Comparison of ENCODE assay signal across 11 cellular contexts in genomic region chr19:1063909-1064660, GRCh38. TPM values are rescaled to one million over a fixed set of nuclear protein-coding genes. Genes with fewer than 3 reads are reported as not detected.
DNase-seq lines count a peak whose midpoint lies in the region; ATAC-seq, FAIRE-seq and TF ChIP-seq lines count a peak whose summit lies in the region.
"Had no signal": no experiment of that assay in that cellular context is flagged by ENCODE, and none has a peak within 500 bp of the region (broad histone marks: within the 10 kb centered on the region; RNA-seq: fewer than 3 reads in every experiment).

No MANE protein-coding gene starts in this region.

- peak; percentile 83 to 86 for DNase-seq in Caco-2
- peak in 3 of 4 experiments; percentile 30 to 42 (median 41) for DNase-seq in K562 (ENCODE audit: extremely low read depth in 1 of 4, low spot score in 3 of 4)
- peak in 1 of 9 donors; percentile 28 for DNase-seq in naive thymus-derived CD4-positive, alpha-beta T cell
- no peak for DNase-seq in stimulated activated CD4-positive, alpha-beta T cell treated with anti-CD3 and anti-CD28 coated beads, Interleukin-2, amount 100 ng/mL, for 24 hours
- DNase-seq in inferior parietal cortex (ENCODE audit: extremely low spot score): no peak
- no peak for DNase-seq in sigmoid colon
- DNase-seq: NCI-H510A, SJCRH30, WERI-Rb-1 had no signal

- no peak for TF ChIP-seq EP300 in K562 (IDR thresholded peaks at IDR 0.05; ENCODE audit: low read length)
- no peak for TF ChIP-seq EP300 in sigmoid colon (IDR thresholded peaks at IDR 0.05)

- in situ Hi-C loops in K562 (cut with MboI): no loop called here

- H3K4me3 Mint-ChIP-seq in Caco-2 (ENCODE audit: unreplicated experiment): peak overlapping the region; percentile 84
- peak overlapping the region in 3 of 10 donors; percentile 13 to 81 (median 37) for H3K4me3 Mint-ChIP-seq in naive thymus-derived CD4-positive, alpha-beta T cell

- H3K9me3 ChIP-seq in Caco-2: no peaks in the 10 kb centered on the region
- no peaks in the 10 kb centered on the region for H3K9me3 ChIP-seq in HUES6 (ENCODE audit: control insufficient read depth, insufficient read depth, low read depth, low read length)
- H3K9me3 ChIP-seq in K562 (replicated peaks; ENCODE audit: control insufficient read depth, insufficient read depth, low read depth, low read length): no peaks in the 10 kb centered on the region
- H3K9me3 ChIP-seq in naive thymus-derived CD4-positive, alpha-beta T cell (ENCODE audit: control insufficient read depth in 2 of 3, low read length in 3 of 3): no peaks in the 10 kb centered on the region
- H3K9me3 ChIP-seq in sigmoid colon: peaks cover 0 to 6% (median 0%) of the 10 kb centered on the region in 4 donors
- H3K9me3 ChIP-seq: MG63 had no signal

- no peaks in the 10 kb centered on the region for H3K9me3 Mint-ChIP-seq in Caco-2 (ENCODE audit: unreplicated experiment)
- H3K9me3 Mint-ChIP-seq in naive thymus-derived CD4-positive, alpha-beta T cell: peaks cover 0 to 4% (median 0%) of the 10 kb centered on the region in 11 donors

- no peaks in the 10 kb centered on the region for H3K9me1 ChIP-seq in K562 (ENCODE audit: control insufficient read depth, insufficient read depth, low read length)

- no peaks in the 10 kb centered on the region for H3K27me3 ChIP-seq in Caco-2 (replicated peaks; ENCODE audit: control insufficient read depth, insufficient read depth, low read length)
- H3K27me3 ChIP-seq in HUES6 (ENCODE audit: control insufficient read depth, insufficient read depth, low read length): peaks cover 28% of the 10 kb centered on the region
- no peaks in the 10 kb centered on the region for H3K27me3 ChIP-seq in K562 (ENCODE audit: control insufficient read depth in 2 of 2, insufficient read depth in 2 of 2, low read length in 2 of 2)
- no peaks in the 10 kb centered on the region for H3K27me3 ChIP-seq in naive thymus-derived CD4-positive, alpha-beta T cell (ENCODE audit: control insufficient read depth in 2 of 2, insufficient read depth in 2 of 2, low read length in 2 of 2)
- H3K27me3 ChIP-seq in sigmoid colon: peaks cover 30 to 57% (median 40%) of the 10 kb centered on the region in 3 donors
- H3K27me3 ChIP-seq: MG63 had no signal

- H3K36me3 ChIP-seq in Caco-2 (ENCODE audit: control insufficient read depth, insufficient read depth, low read length) (no peaks in the 10 kb centered on the region), HUES6 (ENCODE audit: control insufficient read depth, insufficient read depth, low read length) (no peaks in the 10 kb centered on the region), K562 (ENCODE audit: control insufficient read depth, insufficient read depth, low read length) (peaks cover 24% of the 10 kb centered on the region), sigmoid colon (no peaks in the 10 kb centered on the region)
- H3K36me3 ChIP-seq in naive thymus-derived CD4-positive, alpha-beta T cell (ENCODE audit: control insufficient read depth in 2 of 3, insufficient read depth in 3 of 3, low read length in 3 of 3): peaks cover 0 to 25% (median 0%) of the 10 kb centered on the region in 3 experiments
- H3K36me3 ChIP-seq: MG63, SJCRH30 had no signal

- H3K79me2 ChIP-seq in K562 (ENCODE audit: control insufficient read depth, insufficient read depth, low read length): no peaks in the 10 kb centered on the region

- H3K27ac Mint-ChIP-seq in Caco-2 (ENCODE audit: unreplicated experiment): peak overlapping the region; percentile 77
- peak overlapping the region in 5 of 9 donors; percentile 8 to 78 (median 45) for H3K27ac Mint-ChIP-seq in naive thymus-derived CD4-positive, alpha-beta T cell

- no peak overlapping the region for H2AFZ ChIP-seq in K562 (ENCODE audit: low read depth, low read length)

- TF ChIP-seq CTCF in Caco-2 (IDR thresholded peaks at IDR 0.05; ENCODE audit: insufficient read depth in 1 of 2, low read depth in 1 of 2, low read length in 1 of 2, severe bottlenecking in 1 of 2, unreplicated experiment in 1 of 2) (no peak), K562 (IDR thresholded peaks at IDR 0.05 in 2 of 3, conservative IDR thresholded peaks at IDR 0.05 in 1 of 3; ENCODE audit: insufficient read depth in 2 of 3, low read depth in 1 of 3, low read length in 3 of 3) (no peak), sigmoid colon (IDR thresholded peaks at IDR 0.05) (no peak)

- no peak; the same call in 1 of the 2 replicates for TF ChIP-seq POLR2A in K562 (conservative IDR thresholded peaks at IDR 0.05)
- no peak for TF ChIP-seq POLR2A in sigmoid colon (IDR thresholded peaks at IDR 0.05)

- H3K4me1 Mint-ChIP-seq in Caco-2 (ENCODE audit: low read depth, unreplicated experiment): no peaks in the 10 kb centered on the region
- H3K4me1 Mint-ChIP-seq in naive thymus-derived CD4-positive, alpha-beta T cell: peaks cover 15 to 34% (median 29%) of the 10 kb centered on the region in 7 donors

- no peak for TF ChIP-seq RAD21 in K562 (CRISPR knock-in tag; conservative IDR thresholded peaks at IDR 0.05 in 1 of 2, IDR thresholded peaks at IDR 0.05 in 1 of 2)

- H3K27ac ChIP-seq in HUES6 (ENCODE audit: low read depth, low read length) (no peak overlapping the region), K562 (ENCODE audit: extremely low read depth, low read depth, low read length) (no peak overlapping the region), sigmoid colon (no peak overlapping the region)
- no peak overlapping the region for H3K27ac ChIP-seq in naive thymus-derived CD4-positive, alpha-beta T cell (ENCODE audit: low read depth, low read length)
- H3K27ac ChIP-seq: SJCRH30, WERI-Rb-1 had no signal

- no TSS peak for BruUV-seq in Caco-2 (replicated peaks; lab: Mats Ljungman, UMichigan)
- no TSS peak for BruUV-seq in K562 (replicated peaks; lab: Mats Ljungman, UMichigan)

- intact Hi-C loops in Caco-2 (cut with micrococcal nuclease; ENCODE audit: unreplicated experiment) (loop anchor here (1.0 to 2.0 kb wide), 2 partner anchors 23 to 39 kb away; partner anchors contain the start of gene GPX4), K562 (cut with micrococcal nuclease) (no loop called here), sigmoid colon (cut with DNase I) (no loop called here)
- intact Hi-C loops in naive thymus-derived CD4-positive, alpha-beta T cell (cut with micrococcal nuclease): loop anchor here in 1 of 2 donors (2.0 kb wide), 1 partner anchor 191 kb away; no protein-coding TSS in a partner anchor

- H3K9ac ChIP-seq in HUES6 (ENCODE audit: low read length) (peak overlapping the region; percentile 26), K562 (ENCODE audit: insufficient read depth in 1 of 2, low read depth in 2 of 2, low read length in 2 of 2) (no peak overlapping the region; a peak in 1 of 4 replicates)

- WGBS in K562 (ENCODE audit: insufficient coverage, low coverage, missing lambda C conversion rate): 93% methylated on average over 33 of the region's 37 CpGs
- WGBS in sigmoid colon, 2 donors: 77% methylated on average over 37 of the region's 37 CpGs

- ATAC-seq in K562: peak; percentile 28; the same call in 2 of the 3 replicates
- ATAC-seq in naive thymus-derived CD4-positive, alpha-beta T cell: no peak

- CTCF ChIA-PET in Caco-2 (lab: Charles Lee): interaction anchor here (0.6 to 2.6 kb wide), 8 partner anchors 11 to 199 kb away, joined by 3 to 9 read pairs (median 5); partner anchors contain the start of genes ABCA7, CNN2 and RNU6-2
- CTCF ChIA-PET in K562 (lab: Yijun Ruan, JAX; ENCODE audit: low intra/inter-chr PET ratio): no interaction called here
- CTCF ChIA-PET in naive thymus-derived CD4-positive, alpha-beta T cell (lab: Charles Lee): interaction anchor here (0.9 to 5.7 kb wide), 13 partner anchors 8 to 67 kb away, joined by 3 to 68 read pairs (median 4); partner anchors contain the start of genes POLR2E and RNU6-2

- H3K36me3 Mint-ChIP-seq in Caco-2 (ENCODE audit: insufficient read depth, unreplicated experiment): peaks cover 51% of the 10 kb centered on the region
- peaks cover 5 to 18% (median 7%) of the 10 kb centered on the region in 5 donors for H3K36me3 Mint-ChIP-seq in naive thymus-derived CD4-positive, alpha-beta T cell

- H3K4me2 ChIP-seq in K562 (ENCODE audit: insufficient read depth, low read length): 0 out of 2 replicates have a peak overlapping the region, but pooled peaks have one; percentile 1

- no peaks in the 10 kb centered on the region for H4K20me1 ChIP-seq in K562 (replicated peaks; ENCODE audit: control insufficient read depth, insufficient read depth, low read length)

- POLR2A ChIA-PET in Caco-2 (lab: Charles Lee) (interaction anchor here (0.6 to 3.3 kb wide), 12 partner anchors 12 to 211 kb away, joined by 3 to 33 read pairs (median 6); partner anchors contain the start of genes ABCA7, CIRBP, CNN2 and GPX4), K562 (lab: Yijun Ruan, JAX) (interaction anchor here (1.3 kb wide), 1 partner anchor 11 kb away, joined by 5 read pairs; no protein-coding TSS in a partner anchor)
- POLR2A ChIA-PET in naive thymus-derived CD4-positive, alpha-beta T cell (lab: Charles Lee): interaction anchor here (0.7 to 37.6 kb wide), 9 partner anchors 8 to 175 kb away, joined by 3 to 2022 read pairs (median 4); partner anchors contain the start of genes ABCA7, CNN2, GPX4 and POLR2E

- FAIRE-seq in K562 (lab: Jason Lieb, UNC): no peak

- no peaks in the 10 kb centered on the region for H3K27me3 Mint-ChIP-seq in Caco-2 (ENCODE audit: insufficient read depth, unreplicated experiment)
- H3K27me3 Mint-ChIP-seq in naive thymus-derived CD4-positive, alpha-beta T cell: no peaks in the 10 kb centered on the region

- peak overlapping the region; percentile 61 for H3K4me3 ChIP-seq in Caco-2 (ENCODE audit: low read depth, low read length)
- H3K4me3 ChIP-seq in HUES6 (ENCODE audit: low read depth, low read length): peak overlapping the region; percentile 57
- H3K4me3 ChIP-seq in K562: no peak overlapping the region
- no peak overlapping the region for H3K4me3 ChIP-seq in naive thymus-derived CD4-positive, alpha-beta T cell (ENCODE audit: low read length)
- H3K4me3 ChIP-seq in sigmoid colon: no peak overlapping the region
- H3K4me3 ChIP-seq: MG63, SJCRH30 had no signal

- H3K4me1 ChIP-seq in Caco-2: peaks cover 15% of the 10 kb centered on the region
- peaks cover 35% of the 10 kb centered on the region for H3K4me1 ChIP-seq in HUES6 (ENCODE audit: control insufficient read depth, insufficient read depth, low read length)
- H3K4me1 ChIP-seq in K562 (replicated peaks in 1 of 2; ENCODE audit: control insufficient read depth in 2 of 2, insufficient read depth in 2 of 2, low read length in 2 of 2): peaks cover 9 to 74% of the 10 kb centered on the region in 2 experiments
- H3K4me1 ChIP-seq in naive thymus-derived CD4-positive, alpha-beta T cell (ENCODE audit: control insufficient read depth in 2 of 2, insufficient read depth in 2 of 2, low read length in 2 of 2): peaks cover 26 to 32% of the 10 kb centered on the region in 2 donors
- peaks cover 0 to 36% (median 26%) of the 10 kb centered on the region in 4 donors for H3K4me1 ChIP-seq in sigmoid colon

RNA-seq across cellular contexts. Expression of gene ARHGAP45, which starts 2.9 kb away (rescaled TPM):
- 38.6 and 43.3 TPM in 2 replicates for total RNA-seq in Caco-2 (2022)
- total RNA-seq in K562 (2011; cell fraction: chromatin; rRNA removed; ENCODE audit: low replicate concordance): 25.6 and 81.0 TPM in 2 replicates
- total RNA-seq in K562 (2011; cell fraction: nucleolus; rRNA removed): 39.0 and 49.5 TPM in 2 replicates
- 22.7 and 24.1 TPM in 2 replicates for total RNA-seq in K562 (2011; cell fraction: nucleoplasm; rRNA removed)
- 22.1 and 31.1 TPM in 2 replicates for total RNA-seq in K562 (2014; rRNA removed)
- total RNA-seq in K562 (2014; rRNA removed; fragmentation: Illumina TruSeq; extraction: Trizol): 1.0 and 1.8 TPM in 2 replicates
- total RNA-seq in K562 (2015; rRNA removed; fragmentation: Illumina TruSeq; extraction: Trizol): 4.2 and 6.0 TPM in 2 replicates
- total RNA-seq in K562 (2021): 18.0 and 19.9 TPM in 2 replicates
- 4.4 and 7.6 TPM in 2 replicates for polyA plus RNA-seq in K562 (2011; rRNA removed)
- polyA plus RNA-seq in K562 (2011; cell fraction: cytosol; rRNA removed): 5.6 and 12.6 TPM in 2 replicates
- 17.8 and 38.7 TPM in 2 replicates for polyA plus RNA-seq in K562 (2011; cell fraction: nucleus; rRNA removed)
- 15.0 and 15.2 TPM in 2 replicates for polyA plus RNA-seq in K562 (2012)
- 1.9 and 6.9 TPM in 2 replicates for polyA plus RNA-seq in K562 (2014; fragmentation: Illumina TruSeq; extraction: Trizol)
- polyA plus RNA-seq in K562 (2014; fragmentation: Nextera tagmentation; extraction: Ambion mirVana): under 1 TPM; 0.08 to 0.63 TPM
- polyA plus RNA-seq in K562 (2014; rRNA removed): 16.3 and 20.2 TPM in 2 replicates
- polyA minus RNA-seq in K562 (2011; rRNA and poly(A)+ RNA removed): 1.7 and 2.0 TPM in 2 replicates
- polyA minus RNA-seq in K562 (2011; cell fraction: cytosol; rRNA and poly(A)+ RNA removed): 6.2 and 8.5 TPM in 2 replicates
- 5.5 and 6.6 TPM in 2 replicates for polyA minus RNA-seq in K562 (2011; cell fraction: nucleus; rRNA and poly(A)+ RNA removed)
- total RNA-seq in naive thymus-derived CD4-positive, alpha-beta T cell: 1,000 to 10,000 TPM in 1 of 5 experiments, 100 to 1,000 TPM in 4; 467 to 1,030 (median 779) TPM
- 100 to 1,000 TPM; 305 to 880 TPM for polyA plus RNA-seq in naive thymus-derived CD4-positive, alpha-beta T cell
- 10 to 100 TPM; 12.8 to 21.6 (median 18.2) TPM for total RNA-seq in sigmoid colon
- 100 to 1,000 TPM in 1 of 3 donors, 10 to 100 TPM in 2; 38.6 to 103 (median 39.0) TPM for polyA plus RNA-seq in sigmoid colon

RNA-seq across cellular contexts. Expression of gene ABCA7, which starts 24.2 kb away (rescaled TPM):
- total RNA-seq in Caco-2 (2022) (43.5 and 45.9 TPM in 2 replicates), K562 (2014; rRNA removed) (31.4 and 45.4 TPM in 2 replicates), K562 (2014; rRNA removed; fragmentation: Illumina TruSeq; extraction: Trizol) (8.9 and 12.7 TPM in 2 replicates), K562 (2015; rRNA removed; fragmentation: Illumina TruSeq; extraction: Trizol) (19.1 and 22.8 TPM in 2 replicates), K562 (2021) (90.0 and 96.1 TPM in 2 replicates), sigmoid colon (10 to 100 TPM in 2 of 4 donors, 1 to 10 TPM in 2; 3.8 to 20.5 (median 10.9) TPM)
- total RNA-seq in K562 (2011; cell fraction: chromatin; rRNA removed; ENCODE audit: low replicate concordance): 266 and 789 TPM in 2 replicates
- 519 and 639 TPM in 2 replicates for total RNA-seq in K562 (2011; cell fraction: nucleolus; rRNA removed)
- 258 and 297 TPM in 2 replicates for total RNA-seq in K562 (2011; cell fraction: nucleoplasm; rRNA removed)
- polyA plus RNA-seq in K562 (2011; rRNA removed) (32.6 and 52.0 TPM in 2 replicates), K562 (2014; fragmentation: Illumina TruSeq; extraction: Trizol) (31.2 and 32.6 TPM in 2 replicates), K562 (2014; fragmentation: Nextera tagmentation; extraction: Ambion mirVana) (1 to 10 TPM; 2.3 to 3.0 TPM), K562 (2014; rRNA removed) (73.5 and 94.1 TPM in 2 replicates), sigmoid colon (10 to 100 TPM in 1 of 3 donors, 1 to 10 TPM in 2; 1.8 to 25.1 (median 9.9) TPM)
- 31.0 and 47.7 TPM in 2 replicates for polyA plus RNA-seq in K562 (2011; cell fraction: cytosol; rRNA removed)
- polyA plus RNA-seq in K562 (2011; cell fraction: nucleus; rRNA removed): 504 and 724 TPM in 2 replicates
- 65.1 and 67.9 TPM in 2 replicates for polyA plus RNA-seq in K562 (2012)
- polyA minus RNA-seq in K562 (2011; rRNA and poly(A)+ RNA removed): 13.1 and 14.8 TPM in 2 replicates
- 24.3 and 51.6 TPM in 2 replicates for polyA minus RNA-seq in K562 (2011; cell fraction: cytosol; rRNA and poly(A)+ RNA removed)
- polyA minus RNA-seq in K562 (2011; cell fraction: nucleus; rRNA and poly(A)+ RNA removed): 164 and 176 TPM in 2 replicates
- total RNA-seq in naive thymus-derived CD4-positive, alpha-beta T cell: 100 to 1,000 TPM in 4 of 5 experiments, 10 to 100 TPM in 1; 57.8 to 323 (median 155) TPM
- polyA plus RNA-seq in naive thymus-derived CD4-positive, alpha-beta T cell: 10 to 100 TPM in 1 of 2 donors, 1 to 10 TPM in 1; 6.6 to 25.5 TPM

RNA-seq across cellular contexts. Expression of gene POLR2E, which starts 31.1 kb away (rescaled TPM):
- total RNA-seq in Caco-2 (2022) (264 and 272 TPM in 2 replicates), K562 (2014; rRNA removed) (297 and 441 TPM in 2 replicates), K562 (2014; rRNA removed; fragmentation: Illumina TruSeq; extraction: Trizol) (40.2 and 78.0 TPM in 2 replicates), K562 (2015; rRNA removed; fragmentation: Illumina TruSeq; extraction: Trizol) (141 and 144 TPM in 2 replicates), K562 (2021) (328 and 351 TPM in 2 replicates), sigmoid colon (100 to 1,000 TPM in 2 of 4 donors, 10 to 100 TPM in 2; 82.0 to 203 (median 104) TPM)
- 38.2 and 129 TPM in 2 replicates for total RNA-seq in K562 (2011; cell fraction: chromatin; rRNA removed; ENCODE audit: low replicate concordance)
- total RNA-seq in K562 (2011; cell fraction: nucleolus; rRNA removed): 126 and 135 TPM in 2 replicates
- total RNA-seq in K562 (2011; cell fraction: nucleoplasm; rRNA removed): 74.1 and 78.7 TPM in 2 replicates
- polyA plus RNA-seq in K562 (2011; rRNA removed) (244 and 334 TPM in 2 replicates), K562 (2014; fragmentation: Illumina TruSeq; extraction: Trizol) (267 and 448 TPM in 2 replicates), K562 (2014; fragmentation: Nextera tagmentation; extraction: Ambion mirVana) (10 to 100 TPM in 1 of 2 experiments, 1 to 10 TPM in 1; 3.4 to 32.5 TPM), K562 (2014; rRNA removed) (413 and 438 TPM in 2 replicates), sigmoid colon (100 to 1,000 TPM; 124 to 175 (median 133) TPM)
- 305 and 616 TPM in 2 replicates for polyA plus RNA-seq in K562 (2011; cell fraction: cytosol; rRNA removed)
- 112 and 143 TPM in 2 replicates for polyA plus RNA-seq in K562 (2011; cell fraction: nucleus; rRNA removed)
- 291 and 445 TPM in 2 replicates for polyA plus RNA-seq in K562 (2012)
- 36.0 and 77.6 TPM in 2 replicates for polyA minus RNA-seq in K562 (2011; rRNA and poly(A)+ RNA removed)
- polyA minus RNA-seq in K562 (2011; cell fraction: cytosol; rRNA and poly(A)+ RNA removed): 127 and 173 TPM in 2 replicates
- polyA minus RNA-seq in K562 (2011; cell fraction: nucleus; rRNA and poly(A)+ RNA removed): 45.4 and 50.5 TPM in 2 replicates
- 100 to 1,000 TPM in 1 of 5 experiments, 10 to 100 TPM in 4; 75.3 to 157 (median 82.1) TPM for total RNA-seq in naive thymus-derived CD4-positive, alpha-beta T cell
- 100 to 1,000 TPM; 136 to 179 TPM for polyA plus RNA-seq in naive thymus-derived CD4-positive, alpha-beta T cell

RNA-seq across cellular contexts. Expression of gene CNN2, which starts 37.7 kb away (rescaled TPM):
- total RNA-seq in Caco-2 (2022) (194 and 221 TPM in 2 replicates), K562 (2014; rRNA removed) (82.3 and 124 TPM in 2 replicates), K562 (2014; rRNA removed; fragmentation: Illumina TruSeq; extraction: Trizol) (33.7 and 45.6 TPM in 2 replicates), K562 (2015; rRNA removed; fragmentation: Illumina TruSeq; extraction: Trizol) (52.7 and 54.9 TPM in 2 replicates), K562 (2021) (161 and 174 TPM in 2 replicates), sigmoid colon (10 to 100 TPM; 25.5 to 59.0 (median 36.3) TPM)
- 25.1 and 70.9 TPM in 2 replicates for total RNA-seq in K562 (2011; cell fraction: chromatin; rRNA removed; ENCODE audit: low replicate concordance)
- 40.8 and 41.4 TPM in 2 replicates for total RNA-seq in K562 (2011; cell fraction: nucleolus; rRNA removed)
- total RNA-seq in K562 (2011; cell fraction: nucleoplasm; rRNA removed): 34.4 and 52.1 TPM in 2 replicates
- polyA plus RNA-seq in K562 (2011; rRNA removed) (36.4 and 61.3 TPM in 2 replicates), K562 (2014; fragmentation: Illumina TruSeq; extraction: Trizol) (123 and 158 TPM in 2 replicates), K562 (2014; fragmentation: Nextera tagmentation; extraction: Ambion mirVana) (10 to 100 TPM; 12.1 to 12.8 TPM), K562 (2014; rRNA removed) (71.3 and 73.3 TPM in 2 replicates), sigmoid colon (100 to 1,000 TPM in 1 of 3 donors, 10 to 100 TPM in 2; 48.0 to 115 (median 53.9) TPM)
- polyA plus RNA-seq in K562 (2011; cell fraction: cytosol; rRNA removed): 82.9 and 105 TPM in 2 replicates
- 42.5 and 55.7 TPM in 2 replicates for polyA plus RNA-seq in K562 (2011; cell fraction: nucleus; rRNA removed)
- polyA plus RNA-seq in K562 (2012): 82.7 and 152 TPM in 2 replicates
- 45.8 and 50.7 TPM in 2 replicates for polyA minus RNA-seq in K562 (2011; rRNA and poly(A)+ RNA removed)
- polyA minus RNA-seq in K562 (2011; cell fraction: cytosol; rRNA and poly(A)+ RNA removed): 132 and 161 TPM in 2 replicates
- polyA minus RNA-seq in K562 (2011; cell fraction: nucleus; rRNA and poly(A)+ RNA removed): 9.0 and 15.9 TPM in 2 replicates
- total RNA-seq in naive thymus-derived CD4-positive, alpha-beta T cell: 100 to 1,000 TPM; 234 to 440 (median 240) TPM
- polyA plus RNA-seq in naive thymus-derived CD4-positive, alpha-beta T cell: 100 to 1,000 TPM; 401 to 704 TPM

RNA-seq across cellular contexts. Expression of gene GPX4, which starts 39.7 kb away (rescaled TPM):
- total RNA-seq in Caco-2 (2022): 500 and 546 TPM in 2 replicates
- total RNA-seq in K562 (2011; cell fraction: chromatin; rRNA removed; ENCODE audit: low replicate concordance): 61.5 and 154 TPM in 2 replicates
- 171 and 189 TPM in 2 replicates for total RNA-seq in K562 (2011; cell fraction: nucleolus; rRNA removed)
- total RNA-seq in K562 (2011; cell fraction: nucleoplasm; rRNA removed): 129 and 161 TPM in 2 replicates
- 639 and 643 TPM in 2 replicates for total RNA-seq in K562 (2014; rRNA removed)
- total RNA-seq in K562 (2014; rRNA removed; fragmentation: Illumina TruSeq; extraction: Trizol): 131 and 209 TPM in 2 replicates
- total RNA-seq in K562 (2015; rRNA removed; fragmentation: Illumina TruSeq; extraction: Trizol): 349 and 395 TPM in 2 replicates
- total RNA-seq in K562 (2021): 383 and 392 TPM in 2 replicates
- 223 and 286 TPM in 2 replicates for polyA plus RNA-seq in K562 (2011; rRNA removed)
- polyA plus RNA-seq in K562 (2011; cell fraction: cytosol; rRNA removed): 531 and 777 TPM in 2 replicates
- polyA plus RNA-seq in K562 (2011; cell fraction: nucleus; rRNA removed): 389 and 485 TPM in 2 replicates
- 659 and 746 TPM in 2 replicates for polyA plus RNA-seq in K562 (2012)
- 434 and 536 TPM in 2 replicates for polyA plus RNA-seq in K562 (2014; fragmentation: Illumina TruSeq; extraction: Trizol)
- 100 to 1,000 TPM in 1 of 2 experiments, 10 to 100 TPM in 1; 61.4 to 125 TPM for polyA plus RNA-seq in K562 (2014; fragmentation: Nextera tagmentation; extraction: Ambion mirVana)
- polyA plus RNA-seq in K562 (2014; rRNA removed): 661 and 856 TPM in 2 replicates
- 117 and 134 TPM in 2 replicates for polyA minus RNA-seq in K562 (2011; rRNA and poly(A)+ RNA removed)
- 191 and 300 TPM in 2 replicates for polyA minus RNA-seq in K562 (2011; cell fraction: cytosol; rRNA and poly(A)+ RNA removed)
- polyA minus RNA-seq in K562 (2011; cell fraction: nucleus; rRNA and poly(A)+ RNA removed): 54.3 and 64.1 TPM in 2 replicates
- 100 to 1,000 TPM; 122 to 235 (median 194) TPM for total RNA-seq in naive thymus-derived CD4-positive, alpha-beta T cell
- 100 to 1,000 TPM; 417 to 522 TPM for polyA plus RNA-seq in naive thymus-derived CD4-positive, alpha-beta T cell
- 100 to 1,000 TPM; 269 to 433 (median 371) TPM for total RNA-seq in sigmoid colon
- polyA plus RNA-seq in sigmoid colon: 100 to 1,000 TPM; 311 to 662 (median 643) TPM

Comparison
In these comparisons a context has a peak if more than half of its experiments do, and no peak if none do; other contexts are left out.
1. DNase-seq: peak in Caco-2 (2 of 2) and K562 (3 of 4); none in stimulated activated CD4-positive, alpha-beta T cell treated with anti-CD3 and anti-CD28 coated beads, Interleukin-2, amount 100 ng/mL, for 24 hours (0 of 2), inferior parietal cortex (single experiment) and sigmoid colon (single experiment).
2. H3K4me3 ChIP-seq: peak in Caco-2 (single experiment) and HUES6 (single experiment); none in K562 (single experiment), naive thymus-derived CD4-positive, alpha-beta T cell (single experiment) and sigmoid colon (0 of 4).
3. RNA of gene ARHGAP45, which starts 2.9 kb away (total RNA-seq): 467 to 1,030 TPM in naive thymus-derived CD4-positive, alpha-beta T cell; 38.6 to 43.3 TPM in Caco-2, 12.8 to 21.6 TPM in sigmoid colon and 1.0 to 81.0 TPM in K562; every median in the first group is over 4 times any median in the second.